Comparison of ENCODE assay signal across 15 cellular contexts in genomic region chr7:33876600-33877274, GRCh38. TPM values are rescaled to one million over a fixed set of nuclear protein-coding genes. Genes with fewer than 3 reads are reported as not detected.
DNase-seq lines count a peak whose midpoint lies in the region; ATAC-seq and TF ChIP-seq lines count a peak whose summit lies in the region.
"Had no signal": no experiment of that assay in that cellular context is flagged by ENCODE, and none has a peak within 500 bp of the region (broad histone marks: within the 10 kb centered on the region; RNA-seq: fewer than 3 reads in every experiment).

No MANE protein-coding gene starts in this region.

- H3K9ac ChIP-seq in SK-N-SH (no peak overlapping the region), subcutaneous abdominal adipose tissue (ENCODE audit: low read length in 5 of 5) (no peak overlapping the region)
- H3K9ac ChIP-seq: BLaER1 had no signal

- H4K20me1 ChIP-seq in SK-N-SH (ENCODE audit: insufficient read depth), result no peaks in the 10 kb centered on the region
- H4K20me1 ChIP-seq: BLaER1 had no signal

- H3K9me3 ChIP-seq in SK-N-SH (no peaks in the 10 kb centered on the region), subcutaneous abdominal adipose tissue (ENCODE audit: control insufficient read depth in 5 of 5, low read length in 5 of 5) (no peaks in the 10 kb centered on the region)
- H3K9me3 ChIP-seq: BLaER1 had no signal

- ATAC-seq in SK-N-SH treated with all-trans-retinoic acid at 6 μM for 48 hours (no peak), GM18861 (IDR thresholded peaks at IDR 0.05; ENCODE audit: unreplicated experiment) (no peak)
- ATAC-seq: CD8-positive, alpha-beta T cell had no signal

- no peaks in the 10 kb centered on the region for H3K79me2 ChIP-seq in SK-N-SH (ENCODE audit: insufficient read depth)

- H3K27ac ChIP-seq in SK-N-SH (ENCODE audit: low read depth in 2 of 2, low read length in 1 of 2) (no peak overlapping the region), subcutaneous abdominal adipose tissue (ENCODE audit: low read depth, low read length) (peak overlapping the region; percentile 97)
- H3K27ac ChIP-seq: 22Rv1, BLaER1 had no signal

- H2AFZ ChIP-seq in SK-N-SH (ENCODE audit: low read depth), result no peak overlapping the region

- H3F3A ChIP-seq in SK-N-SH (replicated peaks; ENCODE audit: insufficient read depth), result peaks cover 19% of the 10 kb centered on the region

- peaks cover 0 to 26% of the 10 kb centered on the region in 2 experiments; a peak in 2 of 4 replicates for H3K4me1 ChIP-seq in SK-N-SH (ENCODE audit: control insufficient read depth in 1 of 2, insufficient read depth in 2 of 2, low read depth in 1 of 2, low read length in 1 of 2)
- peaks cover 0 to 54% (median 37%) of the 10 kb centered on the region in 5 donors for H3K4me1 ChIP-seq in subcutaneous abdominal adipose tissue (ENCODE audit: control insufficient read depth in 5 of 5, insufficient read depth in 5 of 5, low read length in 5 of 5)

- POLR2A ChIA-PET in SK-N-SH (lab: Yijun Ruan, JAX), result no interaction called here

- no peak for TF ChIP-seq RAD21 in SK-N-SH (IDR thresholded peaks at IDR 0.05; ENCODE audit: low read length)

- no peak overlapping the region for H3K4me2 ChIP-seq in SK-N-SH
- H3K4me2 ChIP-seq: BLaER1 had no signal

- no peak overlapping the region for H3K4me3 ChIP-seq in SK-N-SH (ENCODE audit: low read depth in 2 of 2, low read length in 1 of 2)
- H3K4me3 ChIP-seq in choroid plexus epithelial cell (ENCODE audit: low read depth, low read length), result no peak overlapping the region
- no peak overlapping the region for H3K4me3 ChIP-seq in fibroblast of villous mesenchyme (ENCODE audit: low read depth, low read length)
- H3K4me3 ChIP-seq in subcutaneous abdominal adipose tissue (ENCODE audit: low read depth in 1 of 5, low read length in 5 of 5), result no peak overlapping the region
- H3K4me3 ChIP-seq: BLaER1 had no signal

- TF ChIP-seq CTCF in SK-N-SH (IDR thresholded peaks at IDR 0.05) (no peak), choroid plexus epithelial cell (conservative IDR thresholded peaks at IDR 0.05; ENCODE audit: low read depth, low read length) (no peak), fibroblast of villous mesenchyme (IDR thresholded peaks at IDR 0.05; ENCODE audit: insufficient read depth, low read depth, low read length) (no peak)

- H3K9me2 ChIP-seq in SK-N-SH, result no peaks in the 10 kb centered on the region

- WGBS in SK-N-SH (ENCODE audit: low lambda C conversion rate), result 84% methylated on average over 3 of the region's 3 CpGs

- no peak for DNase-seq in SK-N-SH
- peak; percentile 36 for DNase-seq in choroid plexus epithelial cell (ENCODE audit: low read depth)
- peak; percentile 23 for DNase-seq in fibroblast of villous mesenchyme (ENCODE audit: low read depth)
- DNase-seq in effector CD8-positive, alpha-beta T cell (lab: John Stamatoyannopoulos, UW), result no peak
- no peak for DNase-seq in NCI-H128 (lab: John Stamatoyannopoulos, UW; ENCODE audit: unreplicated experiment)
- DNase-seq: CD8-positive, alpha-beta T cell; H9; NCI-H1417; NCI-H187 treated with DMSO at 0.1 percent for 48 hours; NCI-H526 treated with DMSO at 0.1 percent for 48 hours had no signal

- TF ChIP-seq EP300 in SK-N-SH (IDR thresholded peaks at IDR 0.05; ENCODE audit: borderline replicate concordance in 1 of 2, low read depth in 1 of 2, low read length in 1 of 2), result no peak

- CTCF ChIA-PET in SK-N-SH (lab: Yijun Ruan, JAX), result interaction anchor here (0.7 to 3.3 kb wide), 4 partner anchors 10 to 52 kb away, joined by 3 to 21 read pairs (median 5); no protein-coding TSS in a partner anchor

- H3K27me3 ChIP-seq in SK-N-SH (ENCODE audit: insufficient read depth) (no peaks in the 10 kb centered on the region), subcutaneous abdominal adipose tissue (ENCODE audit: control insufficient read depth in 5 of 5, insufficient read depth in 4 of 5, low read length in 5 of 5) (no peaks in the 10 kb centered on the region)
- H3K27me3 ChIP-seq: BLaER1 had no signal

- H3K36me3 ChIP-seq in SK-N-SH (replicated peaks in 1 of 2; ENCODE audit: control insufficient read depth in 1 of 2, insufficient read depth in 2 of 2, low read length in 1 of 2) (no peaks in the 10 kb centered on the region), subcutaneous abdominal adipose tissue (ENCODE audit: control insufficient read depth in 5 of 5, insufficient read depth in 5 of 5, low read length in 5 of 5) (no peaks in the 10 kb centered on the region)
- H3K36me3 ChIP-seq: BLaER1 had no signal

TF ChIP-seq in SK-N-SH treated with all-trans-retinoic acid at 6 μM for 48 hours, 23 proteins besides CTCF, POLR2A, EP300 and RAD21:
- no peak for TF ChIP-seq PATZ1 (CRISPR knock-in tag; IDR thresholded peaks at IDR 0.05; ENCODE audit: borderline replicate concordance)
- TF ChIP-seq ISL1 (CRISPR knock-in tag; IDR thresholded peaks at IDR 0.05), result peak; percentile 58
- 0 out of 2 replicates have a peak, but pooled peaks have one; percentile 27 for TF ChIP-seq TCF4 (CRISPR knock-in tag; IDR thresholded peaks at IDR 0.05; ENCODE audit: borderline replicate concordance)
- no peak for TF ChIP-seq RARB (CRISPR knock-in tag; IDR thresholded peaks at IDR 0.05)

TF ChIP-seq in SK-N-SH, 30 proteins besides CTCF, POLR2A, EP300 and RAD21:
- no peak for TF ChIP-seq FOSL2 (IDR thresholded peaks at IDR 0.05; ENCODE audit: borderline replicate concordance, low read depth)
- TF ChIP-seq MXI1 (IDR thresholded peaks at IDR 0.05; ENCODE audit: low read depth, low read length), result no peak
- no peak for TF ChIP-seq NFIC (IDR thresholded peaks at IDR 0.05; ENCODE audit: borderline replicate concordance)
- TF ChIP-seq MAX (IDR thresholded peaks at IDR 0.05; ENCODE audit: low read depth), result no peak
- TF ChIP-seq IRF3 (IDR thresholded peaks at IDR 0.05; ENCODE audit: low read depth, low read length), result no peak
- TF ChIP-seq FOXJ3 (CRISPR knock-in tag; IDR thresholded peaks at IDR 0.05), result no peak
- no peak for TF ChIP-seq POLR2AphosphoS5 (IDR thresholded peaks at IDR 0.05; ENCODE audit: low read depth, low read length)
- TF ChIP-seq YY1 (IDR thresholded peaks at IDR 0.05; ENCODE audit: low read depth), result no peak
- no peak for TF ChIP-seq RFX5 (IDR thresholded peaks at IDR 0.05; ENCODE audit: low read length)
- no peak for TF ChIP-seq TAF1 (IDR thresholded peaks at IDR 0.05; ENCODE audit: borderline replicate concordance, low read depth, low read length)
- no peak for TF ChIP-seq RXRA (IDR thresholded peaks at IDR 0.05; ENCODE audit: borderline replicate concordance, low read depth)
- no peak for TF ChIP-seq TCF12 (IDR thresholded peaks at IDR 0.05)
- TF ChIP-seq ELF1 (IDR thresholded peaks at IDR 0.05), result no peak
- no peak for TF ChIP-seq REST (IDR thresholded peaks at IDR 0.05; ENCODE audit: low read depth, low read length)
- TF ChIP-seq FOXM1 (IDR thresholded peaks at IDR 0.05; ENCODE audit: low read depth), result no peak
- no peak for TF ChIP-seq GATA2 (CRISPR knock-in tag; IDR thresholded peaks at IDR 0.05)
- TF ChIP-seq MEF2A (IDR thresholded peaks at IDR 0.05; ENCODE audit: borderline replicate concordance, low read depth), result no peak
- TF ChIP-seq SMC3 (IDR thresholded peaks at IDR 0.05; ENCODE audit: low read depth, low read length), result no peak

RNA-seq across cellular contexts. Expression of gene BMPER, which starts 28.6 kb away (rescaled TPM):
- polyA plus RNA-seq in SK-N-SH (2012; rRNA removed), result 18.2 and 20.0 TPM in 2 replicates
- polyA plus RNA-seq in SK-N-SH (2012; cell fraction: cytosol; rRNA removed), result 24.8 and 24.9 TPM in 2 replicates
- 20.6 and 31.6 TPM in 2 replicates for polyA plus RNA-seq in SK-N-SH (2012; cell fraction: nucleus; rRNA removed)
- 5.8 and 7.8 TPM in 2 replicates for total RNA-seq in fibroblast of villous mesenchyme
- total RNA-seq: CD8-positive, alpha-beta T cell had no signal

Comparison
In these comparisons a context has a peak if more than half of its experiments do, and no peak if none do; other contexts are left out.
1. DNase-seq: peak in choroid plexus epithelial cell (single experiment) and fibroblast of villous mesenchyme (single experiment); none in SK-N-SH (single experiment), effector CD8-positive, alpha-beta T cell (single experiment) and NCI-H128 (single experiment).